ENCODE assay signal across 11 cellular contexts in the genomic region with DNA sequence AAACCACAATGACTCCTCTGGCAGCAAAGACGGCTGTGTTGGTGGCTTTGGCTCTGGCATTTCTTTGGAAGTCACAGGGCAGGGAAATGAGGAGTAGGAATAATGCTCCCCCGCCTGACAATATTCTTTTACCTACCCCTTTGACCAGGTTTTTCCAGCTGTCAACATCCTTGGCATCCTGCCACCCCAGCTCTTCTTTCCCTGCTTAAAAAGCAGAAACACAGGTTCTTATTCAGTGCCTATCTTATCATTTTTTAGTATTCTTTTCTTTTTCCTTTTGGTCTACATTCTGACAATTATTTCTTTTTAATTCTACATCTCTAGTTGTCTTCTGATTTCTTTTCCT.
"Had no signal": no experiment of that assay in that cellular context is flagged by ENCODE, and none has a peak within 500 bp of the region (broad histone marks: within the 10 kb centered on the region; RNA-seq: fewer than 3 reads in every experiment).

No MANE protein-coding gene starts in this region.

- H3K4me3 Mint-ChIP-seq: activated CD8-positive, alpha-beta T cell treated with anti-CD3 and anti-CD28 coated beads for 36 hours; effector memory CD8-positive, alpha-beta T cell; mesothelial cell of epicardium; neural crest cell; T-cell had no signal

- ATAC-seq: effector memory CD8-positive, alpha-beta T cell; T-cell had no signal

- H3K27ac Mint-ChIP-seq: activated CD8-positive, alpha-beta T cell treated with anti-CD3 and anti-CD28 coated beads for 36 hours; effector memory CD8-positive, alpha-beta T cell; mesothelial cell of epicardium; T-cell had no signal

- H3K4me3 ChIP-seq: hepatocyte, pancreas, transverse colon had no signal

- H3K9me3 Mint-ChIP-seq: activated CD8-positive, alpha-beta T cell treated with anti-CD3 and anti-CD28 coated beads for 36 hours; effector memory CD8-positive, alpha-beta T cell; mesothelial cell of epicardium; neural crest cell; T-cell had no signal

- H3K9me3 ChIP-seq: pancreas, transverse colon had no signal

- DNase-seq: activated CD8-positive, alpha-beta memory T cell treated with anti-CD3 and anti-CD28 coated beads, Interleukin-2, amount 50 U/mL, for 48 hours; activated CD8-positive, alpha-beta T cell treated with anti-CD3 and anti-CD28 coated beads for 36 hours; activated naive CD4-positive, alpha-beta T cell treated with Interleukin-2 at 50 U/mL for 16 hours; effector memory CD8-positive, alpha-beta T cell; pancreas; T-cell; T1000; transverse colon had no signal

- H3K27ac ChIP-seq: hepatocyte, transverse colon had no signal

- H3K36me3 Mint-ChIP-seq: mesothelial cell of epicardium, T-cell had no signal

- H3K36me3 ChIP-seq: pancreas, transverse colon had no signal

- H3K4me1 Mint-ChIP-seq: T-cell had no signal

- H3K27me3 ChIP-seq: hepatocyte had no signal

- H3K4me1 ChIP-seq: pancreas, transverse colon had no signal
